In genomic region chr10:74145133-74145532, GRCh38 we compare ENCODE assay signal across 13 cellular contexts. TPM values are rescaled to one million over a fixed set of nuclear protein-coding genes. Genes with fewer than 3 reads are reported as not detected.
A peak's percentile ranks its signal among the peaks of the same experiment; 100 is the strongest.
DNase-seq lines count a peak whose midpoint lies in the region; ATAC-seq, FAIRE-seq and TF ChIP-seq lines count a peak whose summit lies in the region.
"Had no signal": no experiment of that assay in that cellular context is flagged by ENCODE, and none has a peak within 500 bp of the region (broad histone marks: within the 10 kb centered on the region; RNA-seq: fewer than 3 reads in every experiment).

No MANE protein-coding gene starts in this region.

- WGBS in A549 (ENCODE audit: missing lambda C conversion rate) = 49% methylated on average over 2 of the region's 2 CpGs
- WGBS in right lobe of liver (ENCODE audit: insufficient coverage, low coverage, low lambda C conversion rate, missing lambda C conversion rate) = 38% methylated on average over 2 of the region's 2 CpGs

- no peak for TF ChIP-seq EP300 in A549 (IDR thresholded peaks at IDR 0.05)

- no peak overlapping the region for H3K4me3 Mint-ChIP-seq in chondrocyte (ENCODE audit: unreplicated experiment)

- H3K9me3 ChIP-seq in A549 (no peaks in the 10 kb centered on the region), HEK293 (ENCODE audit: control insufficient read depth, insufficient read depth, low read depth, low read length) (no peaks in the 10 kb centered on the region), muscle layer of colon (ENCODE audit: low read length) (no peaks in the 10 kb centered on the region), right lobe of liver (no peaks in the 10 kb centered on the region)
- H3K9me3 ChIP-seq: BE2C had no signal

- FAIRE-seq in A549 (lab: Jason Lieb, UNC) = no peak

- CTCF ChIA-PET in A549 (lab: Yijun Ruan, JAX) = interaction anchor here (0.7 to 3.5 kb wide), 3 partner anchors 15 to 89 kb away, joined by 3 to 14 read pairs (median 4); no protein-coding TSS in a partner anchor
- CTCF ChIA-PET in HEK293 (lab: Yijun Ruan, JAX) = interaction anchor here (0.8 to 1.0 kb wide), 4 partner anchors 22 to 188 kb away, joined by 3 to 5 read pairs (median 3); no protein-coding TSS in a partner anchor

- ATAC-seq in A549 (no peak), right lobe of liver (no peak), foreskin keratinocyte (no peak), GM19452 (IDR thresholded peaks at IDR 0.05; ENCODE audit: unreplicated experiment) (no peak), HG03045 (IDR thresholded peaks at IDR 0.05; ENCODE audit: unreplicated experiment) (no peak)
- ATAC-seq: stimulated activated naive CD8-positive, alpha-beta T cell treated with anti-CD3 and anti-CD28 coated beads, Interleukin-15, Interleukin-2, amounts not matched to agents 100 U/mL and 50 U/mL, for 24 hours had no signal

- H3K27me3 ChIP-seq in muscle layer of colon (ENCODE audit: control insufficient read depth in 1 of 2, insufficient read depth in 2 of 2, low read length in 2 of 2) (no peaks in the 10 kb centered on the region), right lobe of liver (no peaks in the 10 kb centered on the region), foreskin keratinocyte (no peaks in the 10 kb centered on the region)
- H3K27me3 ChIP-seq: BE2C had no signal

- H3K36me3 ChIP-seq in HEK293 (ENCODE audit: control insufficient read depth in 2 of 2, insufficient read depth in 1 of 2, low read length in 2 of 2) = peaks cover 10 to 16% of the 10 kb centered on the region in 2 experiments
- no peaks in the 10 kb centered on the region for H3K36me3 ChIP-seq in muscle layer of colon (ENCODE audit: insufficient read depth, low read length)
- H3K36me3 ChIP-seq in right lobe of liver = no peaks in the 10 kb centered on the region

- TF ChIP-seq CTCF in A549 (IDR thresholded peaks at IDR 0.05) (no peak), HEK293 (tag by site-specific recombination; IDR thresholded peaks at IDR 0.05) (no peak), chondrocyte (IDR thresholded peaks at IDR 0.05) (no peak), right lobe of liver (IDR thresholded peaks at IDR 0.05) (no peak), foreskin keratinocyte (conservative IDR thresholded peaks at IDR 0.05) (no peak)

- TF ChIP-seq POLR2A in A549 (IDR thresholded peaks at IDR 0.05; ENCODE audit: low read length) (no peak), right lobe of liver (IDR thresholded peaks at IDR 0.05) (no peak)

- H3K9ac ChIP-seq in muscle layer of colon (ENCODE audit: low read length) = no peak overlapping the region
- H3K9ac ChIP-seq: KMS-11 had no signal

- no peak for DNase-seq in A549 (ENCODE audit: low read depth in 1 of 2, low spot score in 1 of 2)
- no peak for DNase-seq in chondrocyte (ENCODE audit: low spot score)
- no peak for DNase-seq in right lobe of liver
- no peak for DNase-seq in foreskin keratinocyte
- DNase-seq: BE2C; GF-D8; PC-9; stimulated activated naive CD8-positive, alpha-beta T cell treated with anti-CD3 and anti-CD28 coated beads, Interleukin-15, Interleukin-2, amounts not matched to agents 100 U/mL and 50 U/mL, for 24 hours had no signal

- peaks cover 25% of the 10 kb centered on the region for H3K4me1 Mint-ChIP-seq in chondrocyte (ENCODE audit: low read depth)

- H3K27ac ChIP-seq in A549 (no peak overlapping the region), HEK293 (ENCODE audit: extremely low read depth, low read depth, low read length) (peak overlapping the region; percentile 42; the same call in 1 of the 2 replicates), muscle layer of colon (ENCODE audit: low read depth, low read length) (peak overlapping the region; percentile 53), right lobe of liver (no peak overlapping the region), foreskin keratinocyte (no peak overlapping the region)
- H3K27ac ChIP-seq: KMS-11, PC-9 had no signal

- POLR2A ChIA-PET in A549 (lab: Yijun Ruan, JAX) = no interaction called here
- POLR2A ChIA-PET in HEK293 (lab: Yijun Ruan, JAX) = interaction anchor here (1.0 to 1.7 kb wide), 2 partner anchors 21 to 31 kb away, joined by 3 read pairs; no protein-coding TSS in a partner anchor

- peaks cover 16% of the 10 kb centered on the region; the same call in 2 of the 3 replicates for H3K4me1 ChIP-seq in A549
- peaks cover 18% of the 10 kb centered on the region for H3K4me1 ChIP-seq in HEK293 (ENCODE audit: control insufficient read depth, insufficient read depth, low read length)
- H3K4me1 ChIP-seq in muscle layer of colon (ENCODE audit: insufficient read depth, low read length) = peaks cover 42% of the 10 kb centered on the region
- peaks cover 0 to 12% (median 4%) of the 10 kb centered on the region in 4 donors for H3K4me1 ChIP-seq in right lobe of liver
- H3K4me1 ChIP-seq in foreskin keratinocyte = no peaks in the 10 kb centered on the region

- H3K4me2 ChIP-seq in A549 = no peak overlapping the region
- H3K4me2 ChIP-seq: KMS-11, PC-9 had no signal

- TF ChIP-seq RAD21 in A549 (conservative IDR thresholded peaks at IDR 0.05 in 1 of 2, IDR thresholded peaks at IDR 0.05 in 1 of 2) = no peak

- H3K36me3 Mint-ChIP-seq in chondrocyte (ENCODE audit: low read depth) = peaks cover 2% of the 10 kb centered on the region

- intact Hi-C loops in right lobe of liver (cut with DNase I) = no loop called here

- H3K27me3 Mint-ChIP-seq in chondrocyte (ENCODE audit: low read depth) = no peaks in the 10 kb centered on the region

- no peaks in the 10 kb centered on the region for H3K9me3 Mint-ChIP-seq in chondrocyte (ENCODE audit: low read depth)

- H3K4me3 ChIP-seq in A549 (no peak overlapping the region), HEK293 (ENCODE audit: low read depth, low read length) (no peak overlapping the region), muscle layer of colon (ENCODE audit: low read depth in 1 of 2, low read length in 2 of 2) (no peak overlapping the region), right lobe of liver (no peak overlapping the region)
- H3K4me3 ChIP-seq: PC-9 had no signal

- H3K27ac Mint-ChIP-seq in chondrocyte (ENCODE audit: unreplicated experiment) = peak overlapping the region; percentile 63

TF ChIP-seq in A549, 52 proteins besides CTCF, POLR2A, EP300 and RAD21:
- TF ChIP-seq FOXS1 (CRISPR knock-in tag; IDR thresholded peaks at IDR 0.05) = 0 out of 2 replicates have a peak, but pooled peaks have one; percentile 25
- TF ChIP-seq HMGXB4 (CRISPR knock-in tag; IDR thresholded peaks at IDR 0.05; ENCODE audit: borderline replicate concordance) = no peak
- TF ChIP-seq HDAC2 (IDR thresholded peaks at IDR 0.05) = no peak
- no peak for TF ChIP-seq EHMT2 (IDR thresholded peaks at IDR 0.05; ENCODE audit: low read depth)

TF ChIP-seq in HEK293, 187 proteins besides CTCF, POLR2A, EP300 and RAD21 (continues in another document):
- TF ChIP-seq TSHZ1 (tag by site-specific recombination; IDR thresholded peaks at IDR 0.05; ENCODE audit: borderline replicate concordance) (peak; percentile 70; the same call in 1 of the 2 replicates), TCF7L2 (IDR thresholded peaks at IDR 0.05; ENCODE audit: borderline replicate concordance, low read depth, low read length) (peak; percentile 51; the same call in 1 of the 2 replicates), KLF10 (tag by site-specific recombination; IDR thresholded peaks at IDR 0.05) (peak; percentile 32; the same call in 1 of the 2 replicates), ZNF350 (tag by site-specific recombination; IDR thresholded peaks at IDR 0.05) (no peak), ZNF600 (tag by site-specific recombination; IDR thresholded peaks at IDR 0.05) (peak; percentile 64), ZNF610 (tag by site-specific recombination; IDR thresholded peaks at IDR 0.05; ENCODE audit: borderline replicate concordance) (no peak)

RNA-seq across cellular contexts. Expression of gene AP3M1, which starts 5.5 kb away (rescaled TPM):
- polyA plus RNA-seq in A549 (2011; rRNA removed) (75.8 and 83.0 TPM in 2 replicates), A549 (2017; fragmentation: RNase III; extraction: RNeasy Plus Mini Kit Qiagen cat#74134 plus additional on column Dnase treatment) (38.5 to 41.0 TPM (median 39.0 TPM) in 3 replicates), foreskin keratinocyte (11.4 and 13.5 TPM in 2 replicates)
- polyA plus RNA-seq in A549 (2012; cell fraction: cytosol; rRNA removed) = 15.3 and 18.1 TPM in 2 replicates
- polyA plus RNA-seq in A549 (2012; cell fraction: nucleus; rRNA removed) = 8.9 and 14.4 TPM in 2 replicates
- polyA minus RNA-seq in A549 (2011; rRNA and poly(A)+ RNA removed) = 33.1 and 34.9 TPM in 2 replicates
- total RNA-seq in chondrocyte (31.2 to 37.0 TPM (median 31.7 TPM) in 3 replicates), right lobe of liver (10 to 100 TPM; 16.2 to 22.4 (median 19.9) TPM), foreskin keratinocyte (31.8 and 33.6 TPM in 2 replicates)

RNA-seq across cellular contexts. Expression of gene ADK, which starts 5.9 kb away (rescaled TPM):
- 38.4 and 40.7 TPM in 2 replicates for polyA plus RNA-seq in A549 (2011; rRNA removed)
- polyA plus RNA-seq in A549 (2012; cell fraction: cytosol; rRNA removed) = 13.8 and 14.4 TPM in 2 replicates
- 5.0 and 7.1 TPM in 2 replicates for polyA plus RNA-seq in A549 (2012; cell fraction: nucleus; rRNA removed)
- polyA plus RNA-seq in A549 (2017; fragmentation: RNase III; extraction: RNeasy Plus Mini Kit Qiagen cat#74134 plus additional on column Dnase treatment) = 32.0 to 37.0 TPM (median 35.8 TPM) in 3 replicates
- 7.2 and 8.6 TPM in 2 replicates for polyA minus RNA-seq in A549 (2011; rRNA and poly(A)+ RNA removed)
- total RNA-seq in chondrocyte = 29.6 to 44.8 TPM (median 31.9 TPM) in 3 replicates
- total RNA-seq in right lobe of liver = 10 to 100 TPM; 54.2 to 92.5 (median 63.5) TPM
- total RNA-seq in foreskin keratinocyte = 96.5 and 111 TPM in 2 replicates
- 109 and 114 TPM in 2 replicates for polyA plus RNA-seq in foreskin keratinocyte

Comparison
In these comparisons a context has a peak if more than half of its experiments do, and no peak if none do; other contexts are left out.
1. H3K27ac ChIP-seq: peak in HEK293 (single experiment) and muscle layer of colon (single experiment); none in A549 (0 of 2), right lobe of liver (0 of 3) and foreskin keratinocyte (single experiment).